8 cellular contexts compared by ENCODE assay signal in the genomic region with DNA sequence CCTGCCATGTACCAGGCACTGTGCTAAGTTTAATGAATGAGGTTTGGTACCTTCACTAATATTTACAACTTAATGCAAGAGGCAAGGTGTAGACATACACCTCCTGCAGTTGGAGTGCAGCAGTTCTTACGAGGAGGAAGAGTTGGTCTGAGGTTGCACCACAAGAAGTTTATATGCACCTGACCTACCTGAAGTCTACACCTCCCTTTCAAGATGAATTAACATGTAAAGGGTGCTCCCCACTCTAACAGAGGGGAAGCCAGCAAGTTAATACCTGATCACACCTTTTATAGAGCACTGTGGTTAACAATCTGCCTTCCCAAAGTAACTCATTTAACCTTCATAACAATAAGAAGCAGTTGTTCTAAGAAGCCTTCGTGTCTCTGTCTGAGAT.
DNase-seq lines count a peak whose midpoint lies in the region; ATAC-seq and TF ChIP-seq lines count a peak whose summit lies in the region.

No MANE protein-coding gene starts in this region.

- H3K27ac ChIP-seq in DND-41 (ENCODE audit: low read length) (peak overlapping the region; percentile 59), breast epithelium (peak overlapping the region; percentile 95 to 96), neutrophil (no peak overlapping the region)

- H4K20me1 ChIP-seq in DND-41 (ENCODE audit: insufficient read depth, low read length), result no peaks in the 10 kb centered on the region; the same call in 1 of the 2 replicates

- H3K4me3 ChIP-seq in DND-41 (ENCODE audit: low read depth in 1 of 2, low read length in 2 of 2) (peak overlapping the region; percentile 44 to 83; a peak in 3 of 4 replicates), breast epithelium (peak overlapping the region; percentile 60 to 78 (median 74)), neutrophil (ENCODE audit: low read depth in 1 of 2, low read length in 1 of 2) (peak overlapping the region; percentile 66 to 72)

- no peak for DNase-seq in DND-41
- DNase-seq in breast epithelium (ENCODE audit: low spot score in 2 of 2), result no peak
- DNase-seq in ureter (ENCODE audit: low spot score), result no peak
- DNase-seq in H4 (ENCODE audit: low spot score), result no peak
- DNase-seq in T-helper 9 cell, result no peak

- H3K27me3 ChIP-seq in DND-41 (ENCODE audit: insufficient read depth, low read length, poor library complexity) (no peaks in the 10 kb centered on the region), breast epithelium (no peaks in the 10 kb centered on the region), neutrophil (no peaks in the 10 kb centered on the region)

- H3K4me2 ChIP-seq in DND-41 (ENCODE audit: insufficient read depth, low read length), result peak overlapping the region; percentile 73

- ATAC-seq in DND-41 (ENCODE audit: insufficient read depth, low read depth) (peak; percentile 2; the same call in 1 of the 3 replicates), HG03064 (IDR thresholded peaks at IDR 0.05; ENCODE audit: low read depth, unreplicated experiment) (peak; percentile 2), HG02973 (IDR thresholded peaks at IDR 0.05; ENCODE audit: unreplicated experiment) (no peak)

- H3K36me3 ChIP-seq in DND-41 (ENCODE audit: insufficient read depth, low read length) (peaks cover 3% of the 10 kb centered on the region; the same call in 1 of the 2 replicates), breast epithelium (no peaks in the 10 kb centered on the region), neutrophil (no peaks in the 10 kb centered on the region)

- H3K4me1 ChIP-seq in DND-41 (ENCODE audit: insufficient read depth, low read length) (peaks cover 37% of the 10 kb centered on the region), breast epithelium (peaks cover 0 to 10% of the 10 kb centered on the region in 2 donors), neutrophil (ENCODE audit: control insufficient read depth in 1 of 2, insufficient read depth in 1 of 2, low read depth in 1 of 2, low read length in 1 of 2) (peaks cover 10 to 15% of the 10 kb centered on the region in 2 experiments)

- peaks cover 46% of the 10 kb centered on the region for H3K79me2 ChIP-seq in DND-41 (ENCODE audit: insufficient read depth, low read length)

- no peak for TF ChIP-seq POLR2A in breast epithelium (IDR thresholded peaks at IDR 0.05)

- no peak for TF ChIP-seq CTCF in DND-41 (IDR thresholded peaks at IDR 0.05; ENCODE audit: borderline replicate concordance, extremely low read depth, low read length, poor library complexity, severe bottlenecking)
- TF ChIP-seq CTCF in breast epithelium (IDR thresholded peaks at IDR 0.05), result no peak
- TF ChIP-seq CTCF in neutrophil (IDR thresholded peaks at IDR 0.05), result no peak

- H3K9me3 ChIP-seq in DND-41 (ENCODE audit: insufficient read depth, low read length, severe bottlenecking) (peaks cover 21% of the 10 kb centered on the region), breast epithelium (no peaks in the 10 kb centered on the region), neutrophil (no peaks in the 10 kb centered on the region)

- peak overlapping the region; percentile 91 for H2AFZ ChIP-seq in DND-41 (ENCODE audit: low read depth, low read length)

- intact Hi-C loops in breast epithelium (cut with DNase I; ENCODE audit: low total_unique reads), result no loop called here

- H3K9ac ChIP-seq in DND-41 (ENCODE audit: low read depth, low read length), result peak overlapping the region; percentile 65
